Comparison of ENCODE assay signal across 11 cellular contexts in genomic region chr12:77830502-77830901, GRCh38. TPM values are rescaled to one million over a fixed set of nuclear protein-coding genes. Genes with fewer than 3 reads are reported as not detected.
DNase-seq lines count a peak whose midpoint lies in the region; ATAC-seq and TF ChIP-seq lines count a peak whose summit lies in the region.
"Had no signal": no experiment of that assay in that cellular context is flagged by ENCODE, and none has a peak within 500 bp of the region (broad histone marks: within the 10 kb centered on the region; RNA-seq: fewer than 3 reads in every experiment).

TSS of gene NAV3 (plus strand) at chr12:77830894. CDS start at chr12:77831462, 568 bp downstream.

- H3K9me3 Mint-ChIP-seq in mesothelial cell of epicardium: no peaks in the 10 kb centered on the region

- no peaks in the 10 kb centered on the region for H3K36me3 Mint-ChIP-seq in mesothelial cell of epicardium

- in situ Hi-C loops in SK-MEL-5 (cut with HindIII; ENCODE audit: low pct_unique_long_range_greater_than_20kb, low sequenced_read_pairs) (no loop called here), HAP-1 (cut with MboI; ENCODE audit: low sequenced_read_pairs) (no loop called here)

- ATAC-seq in thoracic aorta (ENCODE audit: insufficient number of reproducible peaks, low FRiP score, low read depth): peak; percentile 46
- no peak for ATAC-seq in GM21526 (IDR thresholded peaks at IDR 0.05; ENCODE audit: low FRiP score, unreplicated experiment)

- H3K4me3 ChIP-seq in esophagus muscularis mucosa (peak within 1 kb of the TSS; percentile 15 to 32 (median 25)), thoracic aorta (no peak within 1 kb of the TSS), HAP-1 (no peak within 1 kb of the TSS)

- no peak for TF ChIP-seq EP300 in esophagus muscularis mucosa (IDR thresholded peaks at IDR 0.05)

- peaks cover 0 to 8% (median 0%) of the 10 kb centered on the region in 4 donors for H3K4me1 ChIP-seq in esophagus muscularis mucosa
- H3K4me1 ChIP-seq in thoracic aorta (ENCODE audit: control insufficient read depth in 1 of 2, low read depth in 2 of 2): peaks cover 0 to 24% of the 10 kb centered on the region in 2 donors
- H3K4me1 ChIP-seq in HAP-1: peaks cover 12% of the 10 kb centered on the region

- no peak for TF ChIP-seq POLR2A in esophagus muscularis mucosa (IDR thresholded peaks at IDR 0.05; ENCODE audit: low read depth)

- H3K36me3 ChIP-seq in esophagus muscularis mucosa (no peaks in the 10 kb centered on the region), thoracic aorta (no peaks in the 10 kb centered on the region), HAP-1 (replicated peaks) (no peaks in the 10 kb centered on the region)
- H3K36me3 ChIP-seq: neutrophil had no signal

- peaks cover 24% of the 10 kb centered on the region for H3K4me1 Mint-ChIP-seq in mesothelial cell of epicardium

- peak within 1 kb of the TSS; percentile 66 for H3K4me3 Mint-ChIP-seq in mesothelial cell of epicardium

- H3K27ac ChIP-seq in esophagus muscularis mucosa (replicated peaks in 1 of 4) (peak within 1 kb of the TSS in 3 of 4 donors; percentile 55 to 62 (median 57)), thoracic aorta (no peak within 1 kb of the TSS)
- H3K27ac ChIP-seq: KMS-11, neutrophil had no signal

- TF ChIP-seq CTCF in esophagus muscularis mucosa (IDR thresholded peaks at IDR 0.05) (no peak), mesothelial cell of epicardium (IDR thresholded peaks at IDR 0.05; ENCODE audit: unreplicated experiment) (no peak), thoracic aorta (IDR thresholded peaks at IDR 0.05) (no peak)

- H3K27me3 ChIP-seq in esophagus muscularis mucosa: no peaks in the 10 kb centered on the region
- no peaks in the 10 kb centered on the region for H3K27me3 ChIP-seq in thoracic aorta (replicated peaks; ENCODE audit: insufficient read depth)
- H3K27me3 ChIP-seq in HAP-1 (ENCODE audit: low read depth): no peaks in the 10 kb centered on the region
- H3K27me3 ChIP-seq: neutrophil had no signal

- WGBS in esophagus muscularis mucosa: 9% methylated on average over 3 of the region's 3 CpGs

- peak within 1 kb of the TSS; percentile 79 for H3K27ac Mint-ChIP-seq in mesothelial cell of epicardium

- DNase-seq in SK-MEL-5 (ENCODE audit: low read depth, low spot score): no peak
- DNase-seq in esophagus muscularis mucosa (ENCODE audit: extremely low spot score): no peak
- no peak for DNase-seq in mesothelial cell of epicardium (ENCODE audit: low spot score in 2 of 2, unreplicated experiment in 2 of 2)
- DNase-seq in thoracic aorta (ENCODE audit: low spot score): no peak
- DNase-seq in cerebellar cortex (ENCODE audit: low spot score): no peak
- DNase-seq in HAP-1 (ENCODE audit: low spot score in 2 of 2): no peak
- no peak for DNase-seq in GF-D8 (lab: John Stamatoyannopoulos, UW)
- DNase-seq: NCI-H510A had no signal

- H3K9me3 ChIP-seq in esophagus muscularis mucosa: no peaks in the 10 kb centered on the region
- no peaks in the 10 kb centered on the region for H3K9me3 ChIP-seq in thoracic aorta
- no peaks in the 10 kb centered on the region for H3K9me3 ChIP-seq in HAP-1
- H3K9me3 ChIP-seq: neutrophil had no signal

- intact Hi-C loops in esophagus muscularis mucosa (cut with DNase I): no loop called here

- H3K27me3 Mint-ChIP-seq in mesothelial cell of epicardium (ENCODE audit: low read depth): peaks cover 1% of the 10 kb centered on the region

RNA-seq across cellular contexts. Expression of gene NAV3, which starts in this region (rescaled TPM):
- total RNA-seq in SK-MEL-5 (2014; rRNA removed; shearing (Covaris generic)): 41.3 and 56.6 TPM in 2 replicates
- 14.5 and 24.4 TPM in 2 replicates for polyA plus RNA-seq in SK-MEL-5 (2015; cell fraction: cytosol; rRNA removed)
- polyA plus RNA-seq in SK-MEL-5 (2015; cell fraction: nucleus; rRNA removed): 29.1 and 35.9 TPM in 2 replicates
- total RNA-seq in esophagus muscularis mucosa: 1 to 10 TPM; 4.3 to 9.6 (median 5.4) TPM
- 17.2 to 28.7 TPM (median 20.2 TPM) in 3 replicates for total RNA-seq in mesothelial cell of epicardium
- 10 to 100 TPM in 1 of 2 donors, 1 to 10 TPM in 1; 9.3 to 11.6 TPM for total RNA-seq in thoracic aorta

Comparison
In these comparisons a context has a peak if more than half of its experiments do, and no peak if none do; other contexts are left out.
1. H3K27ac ChIP-seq: peak in esophagus muscularis mucosa (3 of 4); none in thoracic aorta (0 of 2).
2. H3K4me3 ChIP-seq: peak in esophagus muscularis mucosa (4 of 4); none in thoracic aorta (single experiment) and HAP-1 (single experiment).